ENCODE assay signal across 12 cellular contexts in the genomic region with DNA sequence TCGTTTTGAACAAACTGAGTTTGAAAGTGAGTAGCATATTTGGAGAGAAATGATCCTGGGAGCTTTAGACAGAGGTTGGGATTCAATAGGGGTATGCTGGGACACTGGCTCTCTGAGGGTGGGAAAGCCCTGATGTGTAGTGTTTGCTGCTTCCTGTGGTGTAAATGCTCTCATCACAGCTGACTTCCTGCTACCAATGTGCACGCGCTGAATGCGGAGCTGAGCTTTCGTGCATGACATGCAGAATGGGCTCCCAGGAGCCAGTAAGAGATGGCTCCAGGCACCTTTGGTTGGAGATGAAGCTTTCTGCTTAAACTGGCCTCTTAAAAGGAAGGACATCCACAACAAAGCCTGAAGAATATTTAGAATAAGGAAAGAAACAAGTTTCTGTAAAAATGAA.
A peak's percentile ranks its signal among the peaks of the same experiment; 100 is the strongest.
DNase-seq lines count a peak whose midpoint lies in the region; ATAC-seq and TF ChIP-seq lines count a peak whose summit lies in the region.
"Had no signal": no experiment of that assay in that cellular context is flagged by ENCODE, and none has a peak within 500 bp of the region (broad histone marks: within the 10 kb centered on the region; RNA-seq: fewer than 3 reads in every experiment).

No MANE protein-coding gene starts in this region.

- H3K36me3 Mint-ChIP-seq in activated CD8-positive, alpha-beta memory T cell treated with anti-CD3 and anti-CD28 coated beads, Interleukin-2, amount 10 ng/mL, durations not matched to agents 7 days and 5 days = no peaks in the 10 kb centered on the region
- no peaks in the 10 kb centered on the region for H3K36me3 Mint-ChIP-seq in natural killer cell

- no peaks in the 10 kb centered on the region for H3K9me3 Mint-ChIP-seq in activated CD8-positive, alpha-beta memory T cell treated with anti-CD3 and anti-CD28 coated beads, Interleukin-2, amount 10 ng/mL, durations not matched to agents 7 days and 5 days (ENCODE audit: low read depth)
- no peaks in the 10 kb centered on the region for H3K9me3 Mint-ChIP-seq in natural killer cell
- H3K9me3 Mint-ChIP-seq: dendritic cell treated with granulocyte-macrophage colony-stimulating factor and Interleukin-4, amounts not matched to agents 40 ng/mL and 50 ng/mL, for 4 days had no signal

- H3K27ac ChIP-seq in psoas muscle = no peak overlapping the region
- H3K27ac ChIP-seq: A549 had no signal

- H3K27ac Mint-ChIP-seq in activated CD8-positive, alpha-beta memory T cell treated with anti-CD3 and anti-CD28 coated beads, Interleukin-2, amount 10 ng/mL, durations not matched to agents 7 days and 5 days = peak overlapping the region; percentile 41
- no peak overlapping the region for H3K27ac Mint-ChIP-seq in natural killer cell
- H3K27ac Mint-ChIP-seq: dendritic cell treated with granulocyte-macrophage colony-stimulating factor and Interleukin-4, amounts not matched to agents 40 ng/mL and 50 ng/mL, for 4 days had no signal

- no peaks in the 10 kb centered on the region for H3K9me3 ChIP-seq in psoas muscle
- H3K9me3 ChIP-seq: A549 had no signal

- DNase-seq in activated CD8-positive, alpha-beta memory T cell treated with anti-CD3 and anti-CD28 coated beads, Interleukin-2, amount 10 ng/mL, durations not matched to agents 7 days and 5 days = no peak
- DNase-seq in activated CD8-positive, alpha-beta memory T cell treated with anti-CD3 and anti-CD28 coated beads for 24 hours = no peak
- DNase-seq in natural killer cell = no peak
- no peak for DNase-seq in psoas muscle
- no peak for DNase-seq in RPMI8226
- no peak for DNase-seq in sciatic nerve (ENCODE audit: low spot score)
- DNase-seq: occipital lobe had no signal

- H3K4me1 ChIP-seq in psoas muscle = no peaks in the 10 kb centered on the region

- ATAC-seq in activated CD8-positive, alpha-beta memory T cell treated with anti-CD3 and anti-CD28 coated beads, Interleukin-2, amount 10 ng/mL, durations not matched to agents 7 days and 5 days = peak; percentile 78
- ATAC-seq in GM21737 (IDR thresholded peaks at IDR 0.05; ENCODE audit: unreplicated experiment) (peak; percentile 65), HG03558 (IDR thresholded peaks at IDR 0.05; ENCODE audit: extremely low read depth, unreplicated experiment) (peak; percentile 47), natural killer cell (peak in 1 of 3 donors; percentile 57), psoas muscle (no peak), sciatic nerve (no peak)
- ATAC-seq: A549, HepG2 had no signal

- no peaks in the 10 kb centered on the region for H3K36me3 ChIP-seq in psoas muscle (ENCODE audit: insufficient read depth in 1 of 2, low read depth in 1 of 2)

- H3K4me3 ChIP-seq in psoas muscle = no peak overlapping the region
- H3K4me3 ChIP-seq: A549 had no signal

- no peak for TF ChIP-seq CTCF in natural killer cell (IDR thresholded peaks at IDR 0.05)
- no peak for TF ChIP-seq CTCF in psoas muscle (IDR thresholded peaks at IDR 0.05)

- intact Hi-C loops in natural killer cell (cut with micrococcal nuclease) = no loop called here
- intact Hi-C loops in psoas muscle (cut with DNase I) = no loop called here
- intact Hi-C loops in sciatic nerve (cut with DNase I) = no loop called here

- CTCF ChIA-PET in activated CD8-positive, alpha-beta memory T cell treated with anti-CD3 and anti-CD28 coated beads, Interleukin-2, amount 10 ng/mL, durations not matched to agents 7 days and 5 days (lab: Charles Lee) = interaction anchor here (1.1 kb wide), 1 partner anchor 347 kb away, joined by 3 read pairs; a partner anchor contains a TSS

- peak overlapping the region; percentile 45 for H3K4me3 Mint-ChIP-seq in activated CD8-positive, alpha-beta memory T cell treated with anti-CD3 and anti-CD28 coated beads, Interleukin-2, amount 10 ng/mL, durations not matched to agents 7 days and 5 days
- peak overlapping the region; percentile 57 for H3K4me3 Mint-ChIP-seq in natural killer cell
- H3K4me3 Mint-ChIP-seq: dendritic cell treated with granulocyte-macrophage colony-stimulating factor and Interleukin-4, amounts not matched to agents 40 ng/mL and 50 ng/mL, for 4 days had no signal

- no peaks in the 10 kb centered on the region for H3K27me3 ChIP-seq in psoas muscle (ENCODE audit: insufficient read depth in 3 of 3, low read length in 2 of 3)

- peaks cover 17% of the 10 kb centered on the region for H3K27me3 Mint-ChIP-seq in activated CD8-positive, alpha-beta memory T cell treated with anti-CD3 and anti-CD28 coated beads, Interleukin-2, amount 10 ng/mL, durations not matched to agents 7 days and 5 days
- peaks cover 15 to 18% of the 10 kb centered on the region in 2 donors for H3K27me3 Mint-ChIP-seq in natural killer cell (ENCODE audit: low read depth in 2 of 2)

- 62 to 67% (median 63%) methylated on average over 5 of the region's 5 CpGs for WGBS in psoas muscle, 3 donors

- peaks cover 10% of the 10 kb centered on the region for H3K4me1 Mint-ChIP-seq in activated CD8-positive, alpha-beta memory T cell treated with anti-CD3 and anti-CD28 coated beads, Interleukin-2, amount 10 ng/mL, durations not matched to agents 7 days and 5 days
- H3K4me1 Mint-ChIP-seq in natural killer cell = peaks cover 4 to 9% of the 10 kb centered on the region in 2 donors

Comparison
In these comparisons a context has a peak if more than half of its experiments do, and no peak if none do; other contexts are left out.
1. ATAC-seq: peak in activated CD8-positive, alpha-beta memory T cell treated with anti-CD3 and anti-CD28 coated beads, Interleukin-2, amount 10 ng/mL, durations not matched to agents 7 days and 5 days (single experiment), GM21737 (single experiment) and HG03558 (single experiment); none in psoas muscle (0 of 4) and sciatic nerve (single experiment).